In the genomic region with DNA sequence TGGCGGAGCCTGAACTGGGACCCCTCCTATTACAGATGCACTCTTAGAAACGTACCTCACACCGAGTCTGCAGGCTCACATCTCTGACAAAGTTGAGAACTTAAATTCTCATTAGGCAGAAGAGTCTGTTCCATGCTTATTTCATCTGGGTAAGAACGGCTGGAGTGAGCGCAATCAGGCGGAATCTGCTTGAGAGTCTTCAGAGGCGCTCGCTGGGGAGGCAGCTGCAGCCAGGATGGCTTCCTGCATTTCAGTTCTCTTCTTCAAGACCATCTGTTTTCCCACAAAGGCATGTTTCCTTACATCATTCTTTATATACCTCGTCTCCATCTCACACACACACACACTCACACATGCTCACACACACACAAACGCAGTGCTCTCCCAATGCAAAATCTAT, we compare ENCODE assay signal across 8 cellular contexts.
"Had no signal": no experiment of that assay in that cellular context is flagged by ENCODE, and none has a peak within 500 bp of the region (broad histone marks: within the 10 kb centered on the region; RNA-seq: fewer than 3 reads in every experiment).

No MANE protein-coding gene starts in this region.

- H3K4me3 ChIP-seq: GM23248, HAP-1 had no signal

- ATAC-seq: HCT116 had no signal

- H3K4me1 ChIP-seq: HAP-1 had no signal

- H3K9me3 ChIP-seq: HAP-1 had no signal

- H3K36me3 ChIP-seq: HAP-1 had no signal

- H3K27ac ChIP-seq: GM23248, HL-60 had no signal

- H2AFZ ChIP-seq: GM23248 had no signal

- DNase-seq: GM23248, GOT3, H7, HFFc6, KBM-7 had no signal

- H3K9ac ChIP-seq: GM23248 had no signal
